31 cellular contexts compared by ENCODE assay signal in genomic region chr18:62088146-62088545, GRCh38.
DNase-seq lines count a peak whose midpoint lies in the region; ATAC-seq and TF ChIP-seq lines count a peak whose summit lies in the region.
"Had no signal": no experiment of that assay in that cellular context is flagged by ENCODE, and none has a peak within 500 bp of the region (broad histone marks: within the 10 kb centered on the region; RNA-seq: fewer than 3 reads in every experiment).

No MANE protein-coding gene starts in this region.

- H3K27ac Mint-ChIP-seq in T-cell: no peak overlapping the region
- H3K27ac Mint-ChIP-seq: activated CD4-positive, alpha-beta memory T cell treated with anti-CD3 and anti-CD28 coated beads, Interleukin-2, amount 10 ng/mL, durations not matched to agents 7 days and 5 days; activated naive CD8-positive, alpha-beta T cell; dendritic cell treated with granulocyte-macrophage colony-stimulating factor and Interleukin-4, amounts not matched to agents 40 ng/mL and 50 ng/mL, for 4 days; endodermal cell; immature natural killer cell; natural killer cell; stimulated activated naive CD8-positive, alpha-beta T cell treated with anti-CD3 and anti-CD28 coated beads, Interleukin-15, amount 100 ng/mL, for 72 hours had no signal

- ATAC-seq in T-cell (replicated peaks in 1 of 4): peak; percentile 48 to 98 (median 77)
- no peak for ATAC-seq in HG02852 (IDR thresholded peaks at IDR 0.05; ENCODE audit: unreplicated experiment)
- ATAC-seq: esophagus mucosa; natural killer cell; Panc1; stimulated activated naive CD8-positive, alpha-beta T cell treated with anti-CD3 and anti-CD28 coated beads, Interleukin-15, amount 100 ng/mL, for 72 hours had no signal

- TF ChIP-seq CTCF in AG10803 (conservative IDR thresholded peaks at IDR 0.05; ENCODE audit: low read length) (no peak), fibroblast of villous mesenchyme (IDR thresholded peaks at IDR 0.05; ENCODE audit: insufficient read depth, low read depth, low read length) (no peak)

- H3K4me3 Mint-ChIP-seq in T-cell: peak overlapping the region in 1 of 3 donors; percentile 2
- H3K4me3 Mint-ChIP-seq: activated CD4-positive, alpha-beta memory T cell treated with anti-CD3 and anti-CD28 coated beads, Interleukin-2, amount 10 ng/mL, durations not matched to agents 7 days and 5 days; dendritic cell treated with granulocyte-macrophage colony-stimulating factor and Interleukin-4, amounts not matched to agents 40 ng/mL and 50 ng/mL, for 4 days; endodermal cell; immature natural killer cell; natural killer cell; stimulated activated naive CD8-positive, alpha-beta T cell treated with anti-CD3 and anti-CD28 coated beads, Interleukin-15, amount 100 ng/mL, for 72 hours had no signal

- peaks cover 23 to 42% (median 26%) of the 10 kb centered on the region in 3 donors for H3K4me1 Mint-ChIP-seq in T-cell
- H3K4me1 Mint-ChIP-seq: immature natural killer cell, natural killer cell had no signal

- POLR2A ChIA-PET in T-cell (lab: Charles Lee): interaction anchor here in 1 of 2 donors (0.6 kb wide), 1 partner anchor 11 kb away, joined by 3 read pairs; no protein-coding TSS in a partner anchor

- no peaks in the 10 kb centered on the region for H3K9me3 Mint-ChIP-seq in T-cell
- H3K9me3 Mint-ChIP-seq: activated CD4-positive, alpha-beta memory T cell treated with anti-CD3 and anti-CD28 coated beads, Interleukin-2, amount 10 ng/mL, durations not matched to agents 7 days and 5 days; dendritic cell treated with granulocyte-macrophage colony-stimulating factor and Interleukin-4, amounts not matched to agents 40 ng/mL and 50 ng/mL, for 4 days; endodermal cell; immature natural killer cell; natural killer cell; stimulated activated naive CD8-positive, alpha-beta T cell treated with anti-CD3 and anti-CD28 coated beads, Interleukin-15, amount 100 ng/mL, for 72 hours had no signal

- H3K27me3 Mint-ChIP-seq in T-cell: no peaks in the 10 kb centered on the region
- H3K27me3 Mint-ChIP-seq: activated CD4-positive, alpha-beta memory T cell treated with anti-CD3 and anti-CD28 coated beads, Interleukin-2, amount 10 ng/mL, durations not matched to agents 7 days and 5 days; activated naive CD8-positive, alpha-beta T cell; dendritic cell treated with granulocyte-macrophage colony-stimulating factor and Interleukin-4, amounts not matched to agents 40 ng/mL and 50 ng/mL, for 4 days; stimulated activated naive CD8-positive, alpha-beta T cell treated with anti-CD3 and anti-CD28 coated beads, Interleukin-15, amount 100 ng/mL, for 72 hours had no signal

- DNase-seq in AG10803 (ENCODE audit: low read depth): peak; percentile 46
- DNase-seq in GM04504 (ENCODE audit: low read depth): peak; percentile 13
- DNase-seq in T-cell: no peak
- DNase-seq in fibroblast of villous mesenchyme (ENCODE audit: low read depth): peak; percentile 14
- no peak for DNase-seq in NCI-H2227 (lab: John Stamatoyannopoulos, UW; ENCODE audit: unreplicated experiment)
- DNase-seq in SK-N-DZ (ENCODE audit: low spot score): no peak
- no peak for DNase-seq in DMS153 treated with DMSO at 0.1 percent for 48 hours (lab: John Stamatoyannopoulos, UW; ENCODE audit: unreplicated experiment)
- DNase-seq: activated CD4-positive, alpha-beta memory T cell treated with anti-CD3 and anti-CD28 coated beads, Interleukin-2, amount 10 ng/mL, durations not matched to agents 7 days and 5 days; activated CD4-positive, CD25-positive, alpha-beta regulatory T cell treated with anti-CD3 and anti-CD28 coated beads, Interleukin-2, amount 50 U/mL, for 72 hours; activated effector memory CD4-positive, alpha-beta T cell treated with Interleukin-2 at 50 U/mL for 16 hours; Calu3; caudate nucleus; endodermal cell; hypothalamus; immature natural killer cell; natural killer cell; NCI-H1105; NCI-H1930; NCI-H2227 treated with DMSO at 0.1 percent for 48 hours; occipital lobe; SHP77 treated with DMSO at 0.1 percent for 48 hours; stimulated activated CD8-positive, alpha-beta memory T cell treated with anti-CD3 and anti-CD28 coated beads, Interleukin-4, amount 100 ng/mL, for 48 hours; stimulated activated naive CD8-positive, alpha-beta T cell treated with anti-CD3 and anti-CD28 coated beads, Interleukin-15, amount 100 ng/mL, for 72 hours; thyroid gland had no signal

- CTCF ChIA-PET in T-cell (lab: Charles Lee): interaction anchor here in 1 of 2 donors (0.5 kb wide), 1 partner anchor 1859 kb away, joined by 3 read pairs; no protein-coding TSS in a partner anchor

- H3K4me3 ChIP-seq in AG10803 (ENCODE audit: low read length): no peak overlapping the region
- no peak overlapping the region for H3K4me3 ChIP-seq in fibroblast of villous mesenchyme (ENCODE audit: low read depth, low read length)
- H3K4me3 ChIP-seq: ascending aorta, BLaER1, thyroid gland had no signal

- H3K36me3 Mint-ChIP-seq in T-cell: peaks cover 48% of the 10 kb centered on the region

Comparison
In these comparisons a context has a peak if more than half of its experiments do, and no peak if none do; other contexts are left out.
1. DNase-seq: peak in AG10803 (single experiment), GM04504 (single experiment) and fibroblast of villous mesenchyme (single experiment); none in T-cell (0 of 34), NCI-H2227 (single experiment), SK-N-DZ (single experiment) and DMS153 treated with DMSO at 0.1 percent for 48 hours (single experiment).